Comparison of ENCODE assay signal across 8 cellular contexts in genomic region chr9:20356392-20357206, GRCh38.
DNase-seq lines count a peak whose midpoint lies in the region; ATAC-seq and TF ChIP-seq lines count a peak whose summit lies in the region.

No MANE protein-coding gene starts in this region.

- TF ChIP-seq CTCF in SU-DHL-6 (IDR thresholded peaks at IDR 0.05; ENCODE audit: insufficient read depth, low read length, poor library complexity, severe bottlenecking) (peak; percentile 66), brain (conservative IDR thresholded peaks at IDR 0.05) (peak; percentile 75 to 79)

- DNase-seq in C1 segment of cervical spinal cord (lab: John Stamatoyannopoulos, UW): peak in 12 of 14 donors; percentile 1 to 70 (median 30)
- peak; percentile 83 for DNase-seq in LoVo (ENCODE audit: low spot score)
- DNase-seq in iPS DF 6.9 (ENCODE audit: low read depth, low spot score): peak; percentile 64

- H3K4me1 ChIP-seq in iPS DF 6.9 (ENCODE audit: control insufficient read depth, insufficient read depth, low read length): peaks cover 3% of the 10 kb centered on the region; the same call in 1 of the 2 replicates
- H3K4me1 ChIP-seq in skeletal muscle tissue (ENCODE audit: control insufficient read depth in 3 of 3, insufficient read depth in 3 of 3, low read length in 3 of 3): peaks cover 13 to 23% (median 22%) of the 10 kb centered on the region in 3 donors

- no peak overlapping the region for H3K27ac ChIP-seq in SU-DHL-6 (ENCODE audit: low read depth, low read length)
- H3K27ac ChIP-seq in iPS DF 6.9 (ENCODE audit: low read length): no peak overlapping the region
- H3K27ac ChIP-seq in skeletal muscle tissue (ENCODE audit: low read depth, low read length): no peak overlapping the region

- no peaks in the 10 kb centered on the region for H3K9me2 ChIP-seq in SU-DHL-6 (replicated peaks; ENCODE audit: insufficient read depth, low read length)

- no peaks in the 10 kb centered on the region for H3K9me3 Mint-ChIP-seq in brain

- H3K9ac ChIP-seq in SU-DHL-6 (ENCODE audit: low read length) (no peak overlapping the region), skeletal muscle tissue (ENCODE audit: low read depth in 1 of 3, low read length in 3 of 3) (peak overlapping the region in 2 of 3 donors; percentile 66 to 70)

- peaks cover 43% of the 10 kb centered on the region for H3K36me3 Mint-ChIP-seq in brain

- H3K9me3 ChIP-seq in SU-DHL-6 (ENCODE audit: insufficient read depth, low read length): no peaks in the 10 kb centered on the region
- no peaks in the 10 kb centered on the region for H3K9me3 ChIP-seq in iPS DF 6.9 (ENCODE audit: control insufficient read depth, insufficient read depth, low read length)
- H3K9me3 ChIP-seq in skeletal muscle tissue (ENCODE audit: control insufficient read depth in 3 of 3, low read length in 3 of 3): no peaks in the 10 kb centered on the region

- no peaks in the 10 kb centered on the region for H4K20me1 ChIP-seq in SU-DHL-6 (ENCODE audit: low read depth, low read length)

- H3K27ac Mint-ChIP-seq in brain: peak overlapping the region; percentile 73 to 92 (median 87)

- H3K27me3 ChIP-seq in SU-DHL-6 (ENCODE audit: low read length): no peaks in the 10 kb centered on the region
- no peaks in the 10 kb centered on the region for H3K27me3 ChIP-seq in iPS DF 6.9 (ENCODE audit: control insufficient read depth, insufficient read depth, low read length)
- no peaks in the 10 kb centered on the region for H3K27me3 ChIP-seq in skeletal muscle tissue (ENCODE audit: control insufficient read depth in 3 of 3, insufficient read depth in 3 of 3, low read length in 3 of 3)

- H3K36me3 ChIP-seq in SU-DHL-6 (ENCODE audit: low read length) (no peaks in the 10 kb centered on the region), iPS DF 6.9 (ENCODE audit: control insufficient read depth, insufficient read depth, low read length) (no peaks in the 10 kb centered on the region), skeletal muscle tissue (ENCODE audit: control insufficient read depth in 3 of 3, insufficient read depth in 3 of 3, low read length in 3 of 3) (peaks cover 0 to 6% (median 0%) of the 10 kb centered on the region in 3 donors)

- peaks cover 78% of the 10 kb centered on the region for H3K4me1 Mint-ChIP-seq in brain

- no CpG with 5 or more reads among the region's 10 CpGs for WGBS in iPS DF 6.9 (ENCODE audit: insufficient coverage, insufficient read length)

- no peaks in the 10 kb centered on the region for H3F3A ChIP-seq in SU-DHL-6 (ENCODE audit: insufficient read depth)

- H3K27me3 Mint-ChIP-seq in brain: no peaks in the 10 kb centered on the region

- no peak overlapping the region for H3K4me2 ChIP-seq in SU-DHL-6 (ENCODE audit: low read depth, low read length, poor library complexity, severe bottlenecking)

- no peaks in the 10 kb centered on the region for H3K79me2 ChIP-seq in SU-DHL-6 (ENCODE audit: insufficient read depth, low read length)

- H3K4me3 Mint-ChIP-seq in brain: peak overlapping the region; percentile 59 to 78 (median 71)

- peak; percentile 67 for ATAC-seq in GM19351 (IDR thresholded peaks at IDR 0.05; ENCODE audit: unreplicated experiment)
- no peak for ATAC-seq in GM19324 (IDR thresholded peaks at IDR 0.05; ENCODE audit: low FRiP score, unreplicated experiment)

- no peak overlapping the region for H3K4me3 ChIP-seq in SU-DHL-6 (ENCODE audit: insufficient read depth, low read length, poor library complexity, severe bottlenecking)
- no peak overlapping the region for H3K4me3 ChIP-seq in iPS DF 6.9 (ENCODE audit: low read length)
- peak overlapping the region; percentile 32 to 63 (median 53) for H3K4me3 ChIP-seq in skeletal muscle tissue (ENCODE audit: low read length in 3 of 3)

- H2AFZ ChIP-seq in SU-DHL-6 (ENCODE audit: low read depth, low read length, severe bottlenecking): no peak overlapping the region

Comparison
In these comparisons a context has a peak if more than half of its experiments do, and no peak if none do; other contexts are left out.
1. DNase-seq: peak in every context shown above with its lines; median percentile 83 in LoVo; 64 in iPS DF 6.9; 30 in C1 segment of cervical spinal cord.
2. H3K4me3 ChIP-seq: peak in skeletal muscle tissue (3 of 3); none in SU-DHL-6 (single experiment) and iPS DF 6.9 (single experiment).